Comparison of ENCODE assay signal across 1 cellular context in genomic region chr1:225974454-225974853, GRCh38.
TF ChIP-seq lines count a peak whose summit lies in the region.

No MANE protein-coding gene starts in this region.

TF ChIP-seq in IMR-90, 13 proteins besides CTCF, POLR2A, EP300 and RAD21:
- TF ChIP-seq NFE2L2 (IDR thresholded peaks at IDR 0.05; ENCODE audit: low read depth, low read length) (no peak), CHD1 (IDR thresholded peaks at IDR 0.05; ENCODE audit: low read depth, low read length) (no peak), MAFK (IDR thresholded peaks at IDR 0.05; ENCODE audit: low read depth, low read length) (no peak), FOS (IDR thresholded peaks at IDR 0.05; ENCODE audit: low read depth, low read length) (no peak), USF2 (IDR thresholded peaks at IDR 0.05; ENCODE audit: low read depth, low read length) (no peak), MXI1 (IDR thresholded peaks at IDR 0.05; ENCODE audit: borderline replicate concordance, low read depth, low read length) (no peak), SMC3 (IDR thresholded peaks at IDR 0.05; ENCODE audit: low read depth, low read length) (no peak), CEBPB (IDR thresholded peaks at IDR 0.05; ENCODE audit: low read depth, low read length) (no peak), RCOR1 (IDR thresholded peaks at IDR 0.05; ENCODE audit: insufficient replicate concordance, low read length) (no peak)
- TF ChIP-seq, protein P1, sequence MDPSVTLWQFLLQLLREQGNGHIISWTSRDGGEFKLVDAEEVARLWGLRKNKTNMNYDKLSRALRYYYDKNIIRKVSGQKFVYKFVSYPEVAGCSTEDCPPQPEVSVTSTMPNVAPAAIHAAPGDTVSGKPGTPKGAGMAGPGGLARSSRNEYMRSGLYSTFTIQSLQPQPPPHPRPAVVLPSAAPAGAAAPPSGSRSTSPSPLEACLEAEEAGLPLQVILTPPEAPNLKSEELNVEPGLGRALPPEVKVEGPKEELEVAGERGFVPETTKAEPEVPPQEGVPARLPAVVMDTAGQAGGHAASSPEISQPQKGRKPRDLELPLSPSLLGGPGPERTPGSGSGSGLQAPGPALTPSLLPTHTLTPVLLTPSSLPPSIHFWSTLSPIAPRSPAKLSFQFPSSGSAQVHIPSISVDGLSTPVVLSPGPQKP (IDR thresholded peaks at IDR 0.05; ENCODE audit: borderline replicate concordance, low read depth, low read length), result no peak
TF ChIP-seq in IMR-90: peak in this region for 0.
